34 cellular contexts compared by ENCODE assay signal in genomic region chr4:116143221-116143620, GRCh38.
"Had no signal": no experiment of that assay in that cellular context is flagged by ENCODE, and none has a peak within 500 bp of the region (broad histone marks: within the 10 kb centered on the region; RNA-seq: fewer than 3 reads in every experiment).

No MANE protein-coding gene starts in this region.

- H3K9me3 ChIP-seq: adrenal gland, body of pancreas, colonic mucosa had no signal

- H3K27me3 ChIP-seq: adrenal gland, body of pancreas, cardiac muscle cell, colonic mucosa, dorsolateral prefrontal cortex had no signal

- ATAC-seq: activated CD4-positive, alpha-beta T cell treated with anti-CD3 and anti-CD28 coated beads for 36 hours; activated CD8-positive, alpha-beta memory T cell treated with anti-CD3 and anti-CD28 coated beads, Interleukin-2, amount 10 ng/mL, durations not matched to agents 7 days and 5 days; activated CD8-positive, alpha-beta T cell treated with anti-CD3 and anti-CD28 coated beads, Interleukin-2, amount 10 ng/mL, durations not matched to agents 7 days and 5 days; activated naive CD8-positive, alpha-beta T cell treated with anti-CD3 and anti-CD28 coated beads, Interleukin-2, amount 50 U/mL, for 24 hours; body of pancreas; esophagus mucosa had no signal

- H3K27me3 Mint-ChIP-seq: activated CD4-positive, alpha-beta memory T cell treated with anti-CD3 and anti-CD28 coated beads for 36 hours; activated CD4-positive, alpha-beta T cell treated with anti-CD3 and anti-CD28 coated beads for 36 hours; activated CD4-positive, alpha-beta T cell treated with anti-CD3 and anti-CD28 coated beads, Interleukin-2, amount 10 ng/mL, durations not matched to agents 24 days and 14 days; activated CD8-positive, alpha-beta memory T cell treated with anti-CD3 and anti-CD28 coated beads, Interleukin-2, amount 10 ng/mL, durations not matched to agents 7 days and 5 days; activated naive CD4-positive, alpha-beta T cell treated with anti-CD3 and anti-CD28 coated beads, Interleukin-2, amount 50 U/mL, for 24 hours; activated naive CD8-positive, alpha-beta T cell treated with anti-CD3 and anti-CD28 coated beads for 36 hours; activated naive CD8-positive, alpha-beta T cell treated with anti-CD3 and anti-CD28 coated beads, Interleukin-2, amount 50 U/mL, for 24 hours; dendritic cell treated with granulocyte-macrophage colony-stimulating factor and Interleukin-4, amounts not matched to agents 40 ng/mL and 50 ng/mL, for 4 days had no signal

- H3K4me3 ChIP-seq: adrenal gland, body of pancreas, cardiac muscle cell, colonic mucosa, dorsolateral prefrontal cortex had no signal

- H3K4me1 ChIP-seq: adrenal gland, body of pancreas, colonic mucosa had no signal

- FAIRE-seq: frontal cortex had no signal

- DNase-seq: activated CD4-positive, alpha-beta memory T cell treated with anti-CD3 and anti-CD28 coated beads for 36 hours; activated CD4-positive, alpha-beta T cell treated with anti-CD3 and anti-CD28 coated beads for 36 hours; activated CD4-positive, alpha-beta T cell treated with anti-CD3 and anti-CD28 coated beads, Interleukin-2, amount 10 ng/mL, durations not matched to agents 24 days and 14 days; activated CD4-positive, CD25-positive, alpha-beta regulatory T cell; activated CD4-positive, CD25-positive, alpha-beta regulatory T cell treated with anti-CD3 and anti-CD28 coated beads, Interleukin-2, amount 50 U/mL, for 72 hours; activated CD8-positive, alpha-beta memory T cell treated with anti-CD3 and anti-CD28 coated beads, Interleukin-2, amount 10 ng/mL, durations not matched to agents 7 days and 5 days; activated CD8-positive, alpha-beta memory T cell treated with anti-CD3 and anti-CD28 coated beads, Interleukin-2, amount 50 U/mL, for 4 hours; activated CD8-positive, alpha-beta T cell treated with anti-CD3 and anti-CD28 coated beads, Interleukin-2, amount 10 ng/mL, durations not matched to agents 7 days and 5 days; activated effector memory CD4-positive, alpha-beta T cell treated with anti-CD3 and anti-CD28 coated beads, Interleukin-2, amount 50 U/mL, for 16 hours; activated naive CD4-positive, alpha-beta T cell treated with anti-CD3 and anti-CD28 coated beads for 36 hours; activated naive CD8-positive, alpha-beta T cell treated with anti-CD3 and anti-CD28 coated beads for 36 hours; activated naive CD8-positive, alpha-beta T cell treated with anti-CD3 and anti-CD28 coated beads, Interleukin-2, amount 50 U/mL, for 24 hours; activated T-cell treated with anti-CD3 and anti-CD28 coated beads, Interleukin-2, amount 50 U/mL, for 1 hour; activated T-cell treated with anti-CD3 and anti-CD28 coated beads, Interleukin-2, amount 50 U/mL, for 48 hours; adrenal gland; amygdala; aorta; body of pancreas; central memory CD4-positive, alpha-beta T cell; cerebellar nuclear complex; colonic mucosa; dorsolateral prefrontal cortex; effector memory CD4-positive, alpha-beta T cell; endodermal cell; foreskin fibroblast; head of caudate nucleus; T-helper 2 cell had no signal

- H3K9me3 Mint-ChIP-seq: activated CD4-positive, alpha-beta memory T cell treated with anti-CD3 and anti-CD28 coated beads for 36 hours; activated CD4-positive, alpha-beta T cell treated with anti-CD3 and anti-CD28 coated beads, Interleukin-2, amount 10 ng/mL, durations not matched to agents 24 days and 14 days; activated naive CD8-positive, alpha-beta T cell treated with anti-CD3 and anti-CD28 coated beads for 36 hours; activated T-helper 1 cell treated with anti-CD3 and anti-CD28 coated beads, Interleukin-12 subunit alpha, Interleukin-12 subunit beta, Interleukin-2, Interleukin-4 antibody, amounts not matched to agents 30 ng/mL and 10 ng/mL and 1 ng/mL, durations not matched to agents 14 hours and 24 hours and 36 hours; activated T-helper 2 cell treated with anti-CD3 and anti-CD28 coated beads, Interferon-gamma antibody, Interleukin-2, Interleukin-4, amounts not matched to agents 10 μg/mL and 5 μg/mL and 100 μg/mL, durations not matched to agents 14 hours and 24 hours and 36 hours; dendritic cell treated with granulocyte-macrophage colony-stimulating factor and Interleukin-4, amounts not matched to agents 40 ng/mL and 50 ng/mL, for 4 days had no signal

- H3K36me3 ChIP-seq: adrenal gland, cardiac muscle cell, colonic mucosa had no signal

- H3K27ac ChIP-seq: adrenal gland, body of pancreas, cardiac muscle cell, colonic mucosa, dorsolateral prefrontal cortex had no signal

- H3K27ac Mint-ChIP-seq: activated CD4-positive, alpha-beta memory T cell treated with anti-CD3 and anti-CD28 coated beads for 36 hours; activated CD4-positive, alpha-beta T cell treated with anti-CD3 and anti-CD28 coated beads for 36 hours; activated CD4-positive, alpha-beta T cell treated with anti-CD3 and anti-CD28 coated beads, Interleukin-2, amount 10 ng/mL, durations not matched to agents 24 days and 14 days; activated CD8-positive, alpha-beta memory T cell treated with anti-CD3 and anti-CD28 coated beads, Interleukin-2, amount 10 ng/mL, durations not matched to agents 7 days and 5 days; activated CD8-positive, alpha-beta T cell treated with anti-CD3 and anti-CD28 coated beads, Interleukin-2, amount 10 ng/mL, durations not matched to agents 7 days and 5 days; activated naive CD4-positive, alpha-beta T cell treated with anti-CD3 and anti-CD28 coated beads for 36 hours; activated naive CD4-positive, alpha-beta T cell treated with anti-CD3 and anti-CD28 coated beads, Interleukin-2, amount 50 U/mL, for 24 hours; activated naive CD8-positive, alpha-beta T cell treated with anti-CD3 and anti-CD28 coated beads for 36 hours; activated naive CD8-positive, alpha-beta T cell treated with anti-CD3 and anti-CD28 coated beads, Interleukin-2, amount 50 U/mL, for 24 hours; activated T-helper 1 cell treated with anti-CD3 and anti-CD28 coated beads, Interleukin-12 subunit alpha, Interleukin-12 subunit beta, Interleukin-2, Interleukin-4 antibody, amounts not matched to agents 30 ng/mL and 10 ng/mL and 1 ng/mL, durations not matched to agents 14 hours and 24 hours and 36 hours; activated T-helper 2 cell treated with anti-CD3 and anti-CD28 coated beads, Interferon-gamma antibody, Interleukin-2, Interleukin-4, amounts not matched to agents 10 μg/mL and 5 μg/mL and 100 μg/mL, durations not matched to agents 14 hours and 24 hours and 36 hours; dendritic cell treated with granulocyte-macrophage colony-stimulating factor and Interleukin-4, amounts not matched to agents 40 ng/mL and 50 ng/mL, for 4 days; endodermal cell had no signal

- H3K4me3 Mint-ChIP-seq: activated CD4-positive, alpha-beta memory T cell treated with anti-CD3 and anti-CD28 coated beads for 36 hours; activated CD4-positive, alpha-beta T cell treated with anti-CD3 and anti-CD28 coated beads for 36 hours; activated CD4-positive, alpha-beta T cell treated with anti-CD3 and anti-CD28 coated beads, Interleukin-2, amount 10 ng/mL, durations not matched to agents 24 days and 14 days; activated CD8-positive, alpha-beta memory T cell treated with anti-CD3 and anti-CD28 coated beads, Interleukin-2, amount 10 ng/mL, durations not matched to agents 7 days and 5 days; activated CD8-positive, alpha-beta T cell treated with anti-CD3 and anti-CD28 coated beads, Interleukin-2, amount 10 ng/mL, durations not matched to agents 7 days and 5 days; activated naive CD4-positive, alpha-beta T cell treated with anti-CD3 and anti-CD28 coated beads for 36 hours; activated naive CD4-positive, alpha-beta T cell treated with anti-CD3 and anti-CD28 coated beads, Interleukin-2, amount 50 U/mL, for 24 hours; activated naive CD8-positive, alpha-beta T cell treated with anti-CD3 and anti-CD28 coated beads for 36 hours; activated naive CD8-positive, alpha-beta T cell treated with anti-CD3 and anti-CD28 coated beads, Interleukin-2, amount 50 U/mL, for 24 hours; activated T-helper 1 cell treated with anti-CD3 and anti-CD28 coated beads, Interleukin-12 subunit alpha, Interleukin-12 subunit beta, Interleukin-2, Interleukin-4 antibody, amounts not matched to agents 30 ng/mL and 10 ng/mL and 1 ng/mL, durations not matched to agents 14 hours and 24 hours and 36 hours; dendritic cell treated with granulocyte-macrophage colony-stimulating factor and Interleukin-4, amounts not matched to agents 40 ng/mL and 50 ng/mL, for 4 days; endodermal cell had no signal

- H3K36me3 Mint-ChIP-seq: activated CD4-positive, alpha-beta memory T cell treated with anti-CD3 and anti-CD28 coated beads for 36 hours; activated CD8-positive, alpha-beta memory T cell treated with anti-CD3 and anti-CD28 coated beads, Interleukin-2, amount 10 ng/mL, durations not matched to agents 7 days and 5 days; activated naive CD4-positive, alpha-beta T cell treated with anti-CD3 and anti-CD28 coated beads, Interleukin-2, amount 50 U/mL, for 24 hours; activated naive CD8-positive, alpha-beta T cell treated with anti-CD3 and anti-CD28 coated beads for 36 hours had no signal

- H3K4me1 Mint-ChIP-seq: activated CD4-positive, alpha-beta T cell treated with anti-CD3 and anti-CD28 coated beads for 36 hours; activated CD4-positive, alpha-beta T cell treated with anti-CD3 and anti-CD28 coated beads, Interleukin-2, amount 10 ng/mL, durations not matched to agents 24 days and 14 days; activated CD8-positive, alpha-beta memory T cell treated with anti-CD3 and anti-CD28 coated beads, Interleukin-2, amount 10 ng/mL, durations not matched to agents 7 days and 5 days; activated naive CD4-positive, alpha-beta T cell treated with anti-CD3 and anti-CD28 coated beads, Interleukin-2, amount 50 U/mL, for 24 hours; activated naive CD8-positive, alpha-beta T cell treated with anti-CD3 and anti-CD28 coated beads for 36 hours; activated naive CD8-positive, alpha-beta T cell treated with anti-CD3 and anti-CD28 coated beads, Interleukin-2, amount 50 U/mL, for 24 hours had no signal
